In the genomic region with DNA sequence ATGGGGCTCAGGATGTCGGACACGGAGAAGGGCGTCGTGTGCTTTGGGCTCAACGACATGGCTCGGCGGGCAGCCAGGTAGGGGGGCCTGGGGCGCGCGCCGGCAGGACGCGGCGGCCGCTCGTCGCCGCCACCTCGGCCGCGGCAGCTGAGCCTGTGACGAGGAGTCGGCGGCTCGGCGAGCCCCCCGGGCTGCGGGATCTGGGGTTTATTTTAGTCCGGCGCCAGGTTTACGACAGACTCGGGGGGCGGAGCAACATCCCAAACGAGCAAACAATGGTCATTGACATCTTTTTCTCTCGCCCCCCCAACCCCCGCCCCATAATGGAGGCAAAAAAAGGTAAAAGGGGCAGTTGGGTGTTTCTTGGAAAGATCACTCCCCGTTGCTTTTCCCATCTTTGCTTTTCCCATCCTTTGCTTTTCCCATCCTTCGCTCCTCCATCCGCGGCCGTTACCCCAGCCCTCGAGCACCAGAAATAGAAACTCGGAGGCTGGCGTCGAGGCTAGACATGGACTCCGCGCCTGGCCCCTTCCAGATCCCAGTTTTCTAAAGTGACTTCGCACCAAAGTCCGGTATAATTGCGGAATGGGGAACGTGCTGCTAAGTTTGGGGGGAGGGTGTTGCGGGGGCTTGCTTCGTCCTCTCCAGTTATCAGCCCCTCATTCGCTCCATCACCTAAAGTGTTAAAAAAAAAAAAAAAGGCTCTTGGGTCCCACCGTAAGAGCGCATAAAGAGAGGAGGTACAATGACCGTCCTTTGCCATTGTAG, we compare ENCODE assay signal across 8 cellular contexts. TPM values are rescaled to one million over a fixed set of nuclear protein-coding genes. Genes with fewer than 3 reads are reported as not detected.
DNase-seq lines count a peak whose midpoint lies in the region; ATAC-seq and TF ChIP-seq lines count a peak whose summit lies in the region.

A gene (minus strand): TSS at position 186 of the 768 bp plus-strand sequence. CDS start 127 bp downstream, at position 59.

- H3K27me3 Mint-ChIP-seq in activated naive CD4-positive, alpha-beta T cell treated with anti-CD3 and anti-CD28 coated beads, Interleukin-2, amount 50 U/mL, for 24 hours = peaks cover 65% of the 10 kb centered on the region
- peaks cover 75% of the 10 kb centered on the region for H3K27me3 Mint-ChIP-seq in activated CD4-positive, alpha-beta memory T cell treated with anti-CD3 and anti-CD28 coated beads, Interleukin-2, amount 10 ng/mL, durations not matched to agents 7 days and 5 days

- H3K4me3 ChIP-seq in lower lobe of right lung = peak within 1 kb of the TSS; percentile 26
- peak within 1 kb of the TSS; percentile 16 for H3K4me3 ChIP-seq in aorta (ENCODE audit: low read length in 2 of 2)

- POLR2A ChIA-PET in activated CD4-positive, alpha-beta memory T cell treated with anti-CD3 and anti-CD28 coated beads, Interleukin-2, amount 10 ng/mL, durations not matched to agents 7 days and 5 days (lab: Charles Lee) = no interaction called here

- H3K9me3 Mint-ChIP-seq in activated naive CD4-positive, alpha-beta T cell treated with anti-CD3 and anti-CD28 coated beads, Interleukin-2, amount 50 U/mL, for 24 hours = peaks cover 12% of the 10 kb centered on the region
- no peaks in the 10 kb centered on the region for H3K9me3 Mint-ChIP-seq in activated naive CD4-positive, alpha-beta T cell treated with anti-CD3 and anti-CD28 coated beads, Interleukin-2, amount 50 U/mL, for 72 hours
- H3K9me3 Mint-ChIP-seq in activated CD4-positive, alpha-beta memory T cell treated with anti-CD3 and anti-CD28 coated beads, Interleukin-2, amount 10 ng/mL, durations not matched to agents 7 days and 5 days = no peaks in the 10 kb centered on the region

- DNase-seq in activated naive CD4-positive, alpha-beta T cell treated with anti-CD3 and anti-CD28 coated beads, Interleukin-2, amount 50 U/mL, for 72 hours (ENCODE audit: low spot score in 2 of 2) = no peak
- no peak for DNase-seq in activated CD4-positive, alpha-beta memory T cell treated with anti-CD3 and anti-CD28 coated beads, Interleukin-2, amount 10 ng/mL, durations not matched to agents 7 days and 5 days
- DNase-seq in lower lobe of right lung (no peak), aorta (no peak), germinal center (ENCODE audit: low spot score) (no peak), cardiac septum (ENCODE audit: low spot score) (no peak), Right ventricle myocardium superior (no peak)

- WGBS in aorta, 2 donors = 8 to 9% methylated on average over 48 to 57 of the region's 57 CpGs

- H3K27ac ChIP-seq in lower lobe of right lung = no peak within 1 kb of the TSS
- no peak within 1 kb of the TSS for H3K27ac ChIP-seq in aorta (ENCODE audit: low read depth in 1 of 2, low read length in 2 of 2)

- H3K9me3 ChIP-seq in lower lobe of right lung (no peaks in the 10 kb centered on the region), aorta (ENCODE audit: control insufficient read depth, low read length) (peaks cover 2% of the 10 kb centered on the region)

- intact Hi-C loops in lower lobe of right lung (cut with DNase I) = no loop called here
- intact Hi-C loops in aorta (cut with DNase I) = loop anchor here (5.0 to 10.0 kb wide), 2 partner anchors 95 to 293 kb away; a partner anchor contains a TSS
- intact Hi-C loops in cardiac septum (cut with DNase I) = loop anchor here (5.0 to 10.0 kb wide), 3 partner anchors 95 to 293 kb away; a partner anchor contains a TSS
- intact Hi-C loops in Right ventricle myocardium superior (cut with DNase I) = no loop called here

- H3K27me3 ChIP-seq in lower lobe of right lung (ENCODE audit: low read depth) = peaks cover 100% of the 10 kb centered on the region
- H3K27me3 ChIP-seq in aorta (ENCODE audit: control insufficient read depth in 1 of 2, insufficient read depth in 2 of 2, low read length in 1 of 2) = no peaks in the 10 kb centered on the region

- no peak for ATAC-seq in activated naive CD4-positive, alpha-beta T cell treated with anti-CD3 and anti-CD28 coated beads, Interleukin-2, amount 50 U/mL, for 72 hours
- ATAC-seq in lower lobe of right lung (no peak), aorta (ENCODE audit: low FRiP score) (no peak), Right ventricle myocardium superior (ENCODE audit: poor library complexity) (no peak)

- H3K36me3 Mint-ChIP-seq in activated naive CD4-positive, alpha-beta T cell treated with anti-CD3 and anti-CD28 coated beads, Interleukin-2, amount 50 U/mL, for 24 hours = peaks cover 4% of the 10 kb centered on the region
- peaks cover 9 to 15% of the 10 kb centered on the region in 2 donors for H3K36me3 Mint-ChIP-seq in activated naive CD4-positive, alpha-beta T cell treated with anti-CD3 and anti-CD28 coated beads, Interleukin-2, amount 50 U/mL, for 72 hours
- H3K36me3 Mint-ChIP-seq in activated CD4-positive, alpha-beta memory T cell treated with anti-CD3 and anti-CD28 coated beads, Interleukin-2, amount 10 ng/mL, durations not matched to agents 7 days and 5 days (ENCODE audit: low read depth) = peaks cover 4% of the 10 kb centered on the region

- TF ChIP-seq CTCF in lower lobe of right lung (IDR thresholded peaks at IDR 0.05) = no peak

- peaks cover 5% of the 10 kb centered on the region for H3K4me1 ChIP-seq in lower lobe of right lung
- H3K4me1 ChIP-seq in aorta (ENCODE audit: control insufficient read depth in 1 of 2, insufficient read depth in 2 of 2, low read length in 2 of 2) = no peaks in the 10 kb centered on the region

- peak within 1 kb of the TSS; percentile 81 for H3K27ac Mint-ChIP-seq in activated naive CD4-positive, alpha-beta T cell treated with anti-CD3 and anti-CD28 coated beads, Interleukin-2, amount 50 U/mL, for 24 hours
- H3K27ac Mint-ChIP-seq in activated naive CD4-positive, alpha-beta T cell treated with anti-CD3 and anti-CD28 coated beads, Interleukin-2, amount 50 U/mL, for 72 hours = peak within 1 kb of the TSS in 1 of 2 donors; percentile 62
- no peak within 1 kb of the TSS for H3K27ac Mint-ChIP-seq in activated CD4-positive, alpha-beta memory T cell treated with anti-CD3 and anti-CD28 coated beads, Interleukin-2, amount 10 ng/mL, durations not matched to agents 7 days and 5 days

- CTCF ChIA-PET in activated CD4-positive, alpha-beta memory T cell treated with anti-CD3 and anti-CD28 coated beads, Interleukin-2, amount 10 ng/mL, durations not matched to agents 7 days and 5 days (lab: Charles Lee) = no interaction called here

- H3K4me3 Mint-ChIP-seq in activated naive CD4-positive, alpha-beta T cell treated with anti-CD3 and anti-CD28 coated beads, Interleukin-2, amount 50 U/mL, for 24 hours = peak within 1 kb of the TSS; percentile 77
- H3K4me3 Mint-ChIP-seq in activated CD4-positive, alpha-beta memory T cell treated with anti-CD3 and anti-CD28 coated beads, Interleukin-2, amount 10 ng/mL, durations not matched to agents 7 days and 5 days = peak within 1 kb of the TSS; percentile 52

- H3K4me1 Mint-ChIP-seq in activated naive CD4-positive, alpha-beta T cell treated with anti-CD3 and anti-CD28 coated beads, Interleukin-2, amount 50 U/mL, for 24 hours = peaks cover 21% of the 10 kb centered on the region
- H3K4me1 Mint-ChIP-seq in activated CD4-positive, alpha-beta memory T cell treated with anti-CD3 and anti-CD28 coated beads, Interleukin-2, amount 10 ng/mL, durations not matched to agents 7 days and 5 days = peaks cover 19% of the 10 kb centered on the region

- H3K36me3 ChIP-seq in lower lobe of right lung = no peaks in the 10 kb centered on the region
- no peaks in the 10 kb centered on the region for H3K36me3 ChIP-seq in aorta (ENCODE audit: control insufficient read depth in 1 of 2, insufficient read depth in 2 of 2, low read length in 1 of 2)

RNA-seq across cellular contexts. Expression of the gene that starts here (rescaled TPM):
- not detected for total RNA-seq in activated naive CD4-positive, alpha-beta T cell treated with anti-CD3 and anti-CD28 coated beads, Interleukin-2, amount 50 U/mL, for 72 hours
- not detected for total RNA-seq in activated CD4-positive, alpha-beta memory T cell treated with anti-CD3 and anti-CD28 coated beads, Interleukin-2, amount 10 ng/mL, durations not matched to agents 7 days and 5 days
- total RNA-seq in lower lobe of right lung (not detected), aorta (not detected), cardiac septum (not detected), Right ventricle myocardium superior (not detected)
- polyA plus RNA-seq in aorta = not detected

Comparison
In these comparisons a context has a peak if more than half of its experiments do, and no peak if none do; other contexts are left out.
1. intact Hi-C loops: an anchor here in aorta (5.0 to 10.0 kb wide) and cardiac septum (5.0 to 10.0 kb wide); none called in lower lobe of right lung and Right ventricle myocardium superior.